ENCODE assay signal across 8 cellular contexts in genomic region chr16:75319513-75320401, GRCh38.
DNase-seq lines count a peak whose midpoint lies in the region; ATAC-seq, FAIRE-seq and TF ChIP-seq lines count a peak whose summit lies in the region.

No MANE protein-coding gene starts in this region.

- no peaks in the 10 kb centered on the region for H3K36me3 ChIP-seq in Loucy (ENCODE audit: insufficient read depth, low read length)

- H3K4me1 ChIP-seq in Loucy (ENCODE audit: insufficient read depth, low read length, poor library complexity, severe bottlenecking), result peaks cover 13% of the 10 kb centered on the region

- H3K9ac ChIP-seq in Loucy (ENCODE audit: low read depth, low read length, poor library complexity, severe bottlenecking), result no peak overlapping the region

- H3K9me3 Mint-ChIP-seq in stimulated activated naive CD8-positive, alpha-beta T cell treated with anti-CD3 and anti-CD28 coated beads, Interleukin-15, Interleukin-2, amounts not matched to agents 100 ng/mL and 50 ng/mL, for 24 hours, result no peaks in the 10 kb centered on the region

- no peaks in the 10 kb centered on the region for H3F3A ChIP-seq in Loucy (ENCODE audit: low read depth)

- H4K20me1 ChIP-seq in Loucy (ENCODE audit: insufficient read depth, low read length, poor library complexity, severe bottlenecking), result peaks cover 5% of the 10 kb centered on the region

- peak; percentile 82 for ATAC-seq in GM21786 (IDR thresholded peaks at IDR 0.05; ENCODE audit: unreplicated experiment)

- H3K4me3 ChIP-seq in Loucy (ENCODE audit: low read length, poor library complexity, severe bottlenecking), result peak overlapping the region; percentile 25

- DNase-seq in GM12892 (ENCODE audit: insufficient read length) (no peak), dedifferentiated amniotic fluid mesenchymal stem cell (ENCODE audit: extremely low spot score) (peak; percentile 77), medulla oblongata (ENCODE audit: extremely low spot score) (no peak), NCI-H2171 treated with DMSO at 0.1 percent for 48 hours (lab: John Stamatoyannopoulos, UW) (no peak), mucosa of gallbladder (ENCODE audit: low spot score) (no peak)

- H3K27ac Mint-ChIP-seq in stimulated activated naive CD8-positive, alpha-beta T cell treated with anti-CD3 and anti-CD28 coated beads, Interleukin-15, Interleukin-2, amounts not matched to agents 100 ng/mL and 50 ng/mL, for 24 hours, result peak overlapping the region; percentile 36

- peaks cover 13% of the 10 kb centered on the region for H3K27me3 Mint-ChIP-seq in stimulated activated naive CD8-positive, alpha-beta T cell treated with anti-CD3 and anti-CD28 coated beads, Interleukin-15, Interleukin-2, amounts not matched to agents 100 ng/mL and 50 ng/mL, for 24 hours

- no peak for TF ChIP-seq CTCF in Loucy (conservative IDR thresholded peaks at IDR 0.05; ENCODE audit: low read length)

- H3K4me3 Mint-ChIP-seq in stimulated activated naive CD8-positive, alpha-beta T cell treated with anti-CD3 and anti-CD28 coated beads, Interleukin-15, Interleukin-2, amounts not matched to agents 100 ng/mL and 50 ng/mL, for 24 hours, result peak overlapping the region; percentile 61

- no peak overlapping the region for H2AFZ ChIP-seq in Loucy (ENCODE audit: low read length)

- peaks cover 35% of the 10 kb centered on the region for H3K36me3 Mint-ChIP-seq in stimulated activated naive CD8-positive, alpha-beta T cell treated with anti-CD3 and anti-CD28 coated beads, Interleukin-15, Interleukin-2, amounts not matched to agents 100 ng/mL and 50 ng/mL, for 24 hours (ENCODE audit: low read depth)

- H3K4me1 Mint-ChIP-seq in stimulated activated naive CD8-positive, alpha-beta T cell treated with anti-CD3 and anti-CD28 coated beads, Interleukin-15, Interleukin-2, amounts not matched to agents 100 ng/mL and 50 ng/mL, for 24 hours (ENCODE audit: low read depth), result peaks cover 41% of the 10 kb centered on the region

- H3K4me2 ChIP-seq in Loucy (ENCODE audit: low read depth, low read length, poor library complexity, severe bottlenecking), result peak overlapping the region; percentile 61

- no peaks in the 10 kb centered on the region for H3K9me3 ChIP-seq in Loucy (ENCODE audit: insufficient read depth, low read depth, low read length)

- no peaks in the 10 kb centered on the region for H3K9me2 ChIP-seq in Loucy (replicated peaks; ENCODE audit: low read depth, low read length)

- no peaks in the 10 kb centered on the region for H3K79me2 ChIP-seq in Loucy (ENCODE audit: insufficient read depth, low read length)

- no peak for TF ChIP-seq POLR2A in GM12892 (IDR thresholded peaks at IDR 0.05; ENCODE audit: low read depth, low read length)

- H3K27me3 ChIP-seq in Loucy (ENCODE audit: insufficient read depth, low read length, poor library complexity, severe bottlenecking), result peaks cover 16% of the 10 kb centered on the region

- FAIRE-seq in GM12892 (lab: Jason Lieb, UNC), result peak; percentile 24
